ENCODE assay signal across 1 cellular context in the genomic region with DNA sequence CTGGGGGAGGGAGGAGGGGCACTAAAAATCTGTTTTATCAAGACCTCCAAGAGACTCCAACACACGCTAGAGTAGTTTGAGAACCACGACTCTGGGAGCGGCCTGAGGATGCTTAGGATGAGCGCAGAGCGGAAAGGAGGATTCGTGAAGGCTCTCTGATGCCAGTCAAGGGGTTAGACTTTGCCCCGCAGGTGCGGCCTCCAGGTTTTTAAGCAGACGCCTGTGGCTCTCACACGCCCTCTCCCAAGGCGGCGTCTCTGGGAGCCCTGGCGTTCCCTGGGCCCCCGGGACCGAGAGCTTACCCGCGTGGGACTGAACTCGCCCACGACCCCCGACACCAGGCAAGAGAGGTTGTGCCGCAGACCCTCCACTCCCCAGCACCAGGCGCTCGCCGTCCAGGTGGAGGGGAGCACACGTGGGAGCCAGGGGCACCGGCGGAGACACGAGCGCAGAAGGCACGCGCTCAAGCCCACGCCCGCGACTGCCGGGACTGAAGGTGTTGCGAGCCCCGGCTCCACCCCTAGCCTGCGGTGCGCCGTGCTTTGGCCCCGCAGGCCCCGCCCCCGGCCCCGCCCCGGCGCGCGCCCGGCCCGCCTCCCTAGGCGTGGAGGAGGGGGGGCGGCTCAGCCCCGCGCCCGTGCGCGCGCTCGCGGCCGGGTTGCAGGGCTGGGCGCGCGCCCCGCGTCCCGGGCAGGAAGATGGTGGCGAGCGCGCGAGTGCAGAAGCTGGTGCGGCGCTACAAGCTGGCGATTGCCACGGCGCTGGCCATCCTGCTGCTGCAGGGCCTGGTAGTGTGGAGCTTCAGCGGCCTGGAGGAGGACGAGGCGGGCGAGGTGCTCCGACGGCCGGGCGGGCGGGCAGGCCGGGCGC.
TF ChIP-seq lines count a peak whose summit lies in the region.

Gene XYLT2 (plus strand): TSS at position 684 of the 870 bp plus-strand sequence. CDS start 15 bp downstream, at position 699.

TF ChIP-seq in HepG2, 621 proteins besides CTCF, POLR2A, EP300 and RAD21 (continued from another document and continues in another):
- TF ChIP-seq, protein P1, sequence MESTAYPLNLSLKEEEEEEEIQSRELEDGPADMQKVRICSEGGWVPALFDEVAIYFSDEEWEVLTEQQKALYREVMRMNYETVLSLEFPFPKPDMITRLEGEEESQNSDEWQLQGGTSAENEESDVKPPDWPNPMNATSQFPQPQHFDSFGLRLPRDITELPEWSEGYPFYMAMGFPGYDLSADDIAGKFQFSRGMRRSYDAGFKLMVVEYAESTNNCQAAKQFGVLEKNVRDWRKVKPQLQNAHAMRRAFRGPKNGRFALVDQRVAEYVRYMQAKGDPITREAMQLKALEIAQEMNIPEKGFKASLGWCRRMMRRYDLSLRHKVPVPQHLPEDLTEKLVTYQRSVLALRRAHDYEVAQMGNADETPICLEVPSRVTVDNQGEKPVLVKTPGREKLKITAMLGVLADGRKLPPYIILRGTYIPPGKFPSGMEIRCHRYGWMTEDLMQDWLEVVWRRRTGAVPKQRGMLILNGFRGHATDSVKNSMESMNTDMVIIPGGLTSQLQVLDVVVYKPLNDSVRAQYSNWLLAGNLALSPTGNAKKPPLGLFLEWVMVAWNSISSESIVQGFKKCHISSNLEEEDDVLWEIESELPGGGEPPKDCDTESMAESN (CRISPR knock-in tag; conservative IDR thresholded peaks at IDR 0.05): peak; percentile 47
- TF ChIP-seq ZFY (CRISPR knock-in tag; IDR thresholded peaks at IDR 0.05) (peak; percentile 91), ZNF121 (CRISPR knock-in tag; IDR thresholded peaks at IDR 0.05) (peak; percentile 46; the same call in 1 of the 2 replicates), EZH2 (conservative IDR thresholded peaks at IDR 0.05; ENCODE audit: low read depth, low read length) (no peak), ZNF781 (CRISPR knock-in tag; IDR thresholded peaks at IDR 0.05; ENCODE audit: borderline replicate concordance, not compliant biosample characterization) (peak; percentile 56), ZNF383 (CRISPR knock-in tag; IDR thresholded peaks at IDR 0.05; ENCODE audit: borderline replicate concordance) (no peak), ZFP1 (CRISPR knock-in tag; IDR thresholded peaks at IDR 0.05) (no peak), RBFOX2 (IDR thresholded peaks at IDR 0.05; ENCODE audit: low read depth, low read length) (peak; percentile 91), RFXAP (CRISPR knock-in tag; IDR thresholded peaks at IDR 0.05; ENCODE audit: borderline replicate concordance) (peak; percentile 85), SKI (IDR thresholded peaks at IDR 0.05; ENCODE audit: partially characterized antibody) (no peak), TAF15 (IDR thresholded peaks at IDR 0.05; ENCODE audit: low read depth, low read length, poor library complexity, severe bottlenecking) (no peak), NFKBIZ (CRISPR knock-in tag; IDR thresholded peaks at IDR 0.05) (no peak), ZBTB25 (CRISPR knock-in tag; IDR thresholded peaks at IDR 0.05) (0 out of 2 replicates have a peak, but pooled peaks have one; percentile 28), ZC3H13 (CRISPR knock-in tag; IDR thresholded peaks at IDR 0.05) (no peak), ZEB1 (IDR thresholded peaks at IDR 0.05; ENCODE audit: insufficient replicate concordance, low read depth) (no peak), ZZZ3 (CRISPR knock-in tag; IDR thresholded peaks at IDR 0.05; ENCODE audit: borderline replicate concordance) (no peak; the same call in 1 of the 2 replicates), PCBP2 (optimal IDR thresholded peaks at IDR 0.05; ENCODE audit: low read depth, low read length, poor library complexity, severe bottlenecking) (no peak), MZF1 (CRISPR knock-in tag; IDR thresholded peaks at IDR 0.05; ENCODE audit: borderline replicate concordance) (no peak), ZNF562 (CRISPR knock-in tag; IDR thresholded peaks at IDR 0.05; ENCODE audit: borderline replicate concordance) (no peak), TCF7L2 (IDR thresholded peaks at IDR 0.05; ENCODE audit: low read depth, low read length) (no peak), ZNF7 (CRISPR knock-in tag; IDR thresholded peaks at IDR 0.05) (no peak), ZNF800 (CRISPR knock-in tag; IDR thresholded peaks at IDR 0.05) (peak; percentile 88; the same call in 1 of the 2 replicates), NONO (IDR thresholded peaks at IDR 0.05) (no peak), NONO (CRISPR knock-in tag; conservative IDR thresholded peaks at IDR 0.05) (no peak; the same call in 1 of the 2 replicates), NAIF1 (CRISPR knock-in tag; IDR thresholded peaks at IDR 0.05; ENCODE audit: borderline replicate concordance) (no peak), KAT7 (CRISPR knock-in tag; IDR thresholded peaks at IDR 0.05; ENCODE audit: borderline replicate concordance) (no peak), ZSCAN25 (CRISPR knock-in tag; IDR thresholded peaks at IDR 0.05) (peak; percentile 75), STAG1 (CRISPR knock-in tag; IDR thresholded peaks at IDR 0.05) (no peak), ZNF557 (CRISPR knock-in tag; IDR thresholded peaks at IDR 0.05) (peak; percentile 42; the same call in 1 of the 2 replicates), PAF1 (CRISPR knock-in tag; IDR thresholded peaks at IDR 0.05) (no peak), ZNF274 (CRISPR knock-in tag; IDR thresholded peaks at IDR 0.05) (peak; percentile 94), ZNF10 (CRISPR knock-in tag; IDR thresholded peaks at IDR 0.05; ENCODE audit: borderline replicate concordance, low read depth) (no peak), YEATS4 (CRISPR knock-in tag; IDR thresholded peaks at IDR 0.05; ENCODE audit: borderline replicate concordance) (peak; percentile 89), ATM (IDR thresholded peaks at IDR 0.05; ENCODE audit: borderline replicate concordance) (no peak)
- TF ChIP-seq, protein P2, sequence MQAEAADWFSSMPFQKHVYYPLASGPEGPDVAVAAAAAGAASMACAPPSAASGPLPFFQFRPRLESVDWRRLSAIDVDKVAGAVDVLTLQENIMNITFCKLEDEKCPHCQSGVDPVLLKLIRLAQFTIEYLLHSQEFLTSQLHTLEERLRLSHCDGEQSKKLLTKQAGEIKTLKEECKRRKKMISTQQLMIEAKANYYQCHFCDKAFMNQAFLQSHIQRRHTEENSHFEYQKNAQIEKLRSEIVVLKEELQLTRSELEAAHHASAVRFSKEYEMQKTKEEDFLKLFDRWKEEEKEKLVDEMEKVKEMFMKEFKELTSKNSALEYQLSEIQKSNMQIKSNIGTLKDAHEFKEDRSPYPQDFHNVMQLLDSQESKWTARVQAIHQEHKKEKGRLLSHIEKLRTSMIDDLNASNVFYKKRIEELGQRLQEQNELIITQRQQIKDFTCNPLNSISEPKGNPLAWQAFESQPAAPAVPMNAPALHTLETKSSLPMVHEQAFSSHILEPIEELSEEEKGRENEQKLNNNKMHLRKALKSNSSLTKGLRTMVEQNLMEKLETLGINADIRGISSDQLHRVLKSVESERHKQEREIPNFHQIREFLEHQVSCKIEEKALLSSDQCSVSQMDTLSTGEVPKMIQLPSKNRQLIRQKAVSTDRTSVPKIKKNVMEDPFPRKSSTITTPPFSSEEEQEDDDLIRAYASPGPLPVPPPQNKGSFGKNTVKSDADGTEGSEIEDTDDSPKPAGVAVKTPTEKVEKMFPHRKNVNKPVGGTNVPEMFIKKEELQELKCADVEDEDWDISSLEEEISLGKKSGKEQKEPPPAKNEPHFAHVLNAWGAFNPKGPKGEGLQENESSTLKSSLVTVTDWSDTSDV (CRISPR knock-in tag; IDR thresholded peaks at IDR 0.05): no peak; the same call in 1 of the 2 replicates
- TF ChIP-seq, protein P3, sequence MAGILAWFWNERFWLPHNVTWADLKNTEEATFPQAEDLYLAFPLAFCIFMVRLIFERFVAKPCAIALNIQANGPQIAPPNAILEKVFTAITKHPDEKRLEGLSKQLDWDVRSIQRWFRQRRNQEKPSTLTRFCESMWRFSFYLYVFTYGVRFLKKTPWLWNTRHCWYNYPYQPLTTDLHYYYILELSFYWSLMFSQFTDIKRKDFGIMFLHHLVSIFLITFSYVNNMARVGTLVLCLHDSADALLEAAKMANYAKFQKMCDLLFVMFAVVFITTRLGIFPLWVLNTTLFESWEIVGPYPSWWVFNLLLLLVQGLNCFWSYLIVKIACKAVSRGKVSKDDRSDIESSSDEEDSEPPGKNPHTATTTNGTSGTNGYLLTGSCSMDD (CRISPR knock-in tag; IDR thresholded peaks at IDR 0.05): no peak
- TF ChIP-seq, protein P4, sequence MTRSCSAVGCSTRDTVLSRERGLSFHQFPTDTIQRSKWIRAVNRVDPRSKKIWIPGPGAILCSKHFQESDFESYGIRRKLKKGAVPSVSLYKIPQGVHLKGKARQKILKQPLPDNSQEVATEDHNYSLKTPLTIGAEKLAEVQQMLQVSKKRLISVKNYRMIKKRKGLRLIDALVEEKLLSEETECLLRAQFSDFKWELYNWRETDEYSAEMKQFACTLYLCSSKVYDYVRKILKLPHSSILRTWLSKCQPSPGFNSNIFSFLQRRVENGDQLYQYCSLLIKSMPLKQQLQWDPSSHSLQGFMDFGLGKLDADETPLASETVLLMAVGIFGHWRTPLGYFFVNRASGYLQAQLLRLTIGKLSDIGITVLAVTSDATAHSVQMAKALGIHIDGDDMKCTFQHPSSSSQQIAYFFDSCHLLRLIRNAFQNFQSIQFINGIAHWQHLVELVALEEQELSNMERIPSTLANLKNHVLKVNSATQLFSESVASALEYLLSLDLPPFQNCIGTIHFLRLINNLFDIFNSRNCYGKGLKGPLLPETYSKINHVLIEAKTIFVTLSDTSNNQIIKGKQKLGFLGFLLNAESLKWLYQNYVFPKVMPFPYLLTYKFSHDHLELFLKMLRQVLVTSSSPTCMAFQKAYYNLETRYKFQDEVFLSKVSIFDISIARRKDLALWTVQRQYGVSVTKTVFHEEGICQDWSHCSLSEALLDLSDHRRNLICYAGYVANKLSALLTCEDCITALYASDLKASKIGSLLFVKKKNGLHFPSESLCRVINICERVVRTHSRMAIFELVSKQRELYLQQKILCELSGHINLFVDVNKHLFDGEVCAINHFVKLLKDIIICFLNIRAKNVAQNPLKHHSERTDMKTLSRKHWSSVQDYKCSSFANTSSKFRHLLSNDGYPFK (CRISPR knock-in tag; IDR thresholded peaks at IDR 0.05; ENCODE audit: borderline replicate concordance): no peak; the same call in 1 of the 2 replicates
- TF ChIP-seq, protein P5, sequence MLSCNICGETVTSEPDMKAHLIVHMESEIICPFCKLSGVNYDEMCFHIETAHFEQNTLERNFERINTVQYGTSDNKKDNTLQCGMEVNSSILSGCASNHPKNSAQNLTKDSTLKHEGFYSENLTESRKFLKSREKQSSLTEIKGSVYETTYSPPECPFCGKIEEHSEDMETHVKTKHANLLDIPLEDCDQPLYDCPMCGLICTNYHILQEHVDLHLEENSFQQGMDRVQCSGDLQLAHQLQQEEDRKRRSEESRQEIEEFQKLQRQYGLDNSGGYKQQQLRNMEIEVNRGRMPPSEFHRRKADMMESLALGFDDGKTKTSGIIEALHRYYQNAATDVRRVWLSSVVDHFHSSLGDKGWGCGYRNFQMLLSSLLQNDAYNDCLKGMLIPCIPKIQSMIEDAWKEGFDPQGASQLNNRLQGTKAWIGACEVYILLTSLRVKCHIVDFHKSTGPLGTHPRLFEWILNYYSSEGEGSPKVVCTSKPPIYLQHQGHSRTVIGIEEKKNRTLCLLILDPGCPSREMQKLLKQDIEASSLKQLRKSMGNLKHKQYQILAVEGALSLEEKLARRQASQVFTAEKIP (CRISPR knock-in tag; IDR thresholded peaks at IDR 0.05; ENCODE audit: borderline replicate concordance): no peak
- TF ChIP-seq, protein P6, sequence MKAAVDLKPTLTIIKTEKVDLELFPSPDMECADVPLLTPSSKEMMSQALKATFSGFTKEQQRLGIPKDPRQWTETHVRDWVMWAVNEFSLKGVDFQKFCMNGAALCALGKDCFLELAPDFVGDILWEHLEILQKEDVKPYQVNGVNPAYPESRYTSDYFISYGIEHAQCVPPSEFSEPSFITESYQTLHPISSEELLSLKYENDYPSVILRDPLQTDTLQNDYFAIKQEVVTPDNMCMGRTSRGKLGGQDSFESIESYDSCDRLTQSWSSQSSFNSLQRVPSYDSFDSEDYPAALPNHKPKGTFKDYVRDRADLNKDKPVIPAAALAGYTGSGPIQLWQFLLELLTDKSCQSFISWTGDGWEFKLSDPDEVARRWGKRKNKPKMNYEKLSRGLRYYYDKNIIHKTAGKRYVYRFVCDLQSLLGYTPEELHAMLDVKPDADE (CRISPR knock-in tag; IDR thresholded peaks at IDR 0.05): peak; percentile 79; the same call in 1 of the 2 replicates
- TF ChIP-seq, protein P7, sequence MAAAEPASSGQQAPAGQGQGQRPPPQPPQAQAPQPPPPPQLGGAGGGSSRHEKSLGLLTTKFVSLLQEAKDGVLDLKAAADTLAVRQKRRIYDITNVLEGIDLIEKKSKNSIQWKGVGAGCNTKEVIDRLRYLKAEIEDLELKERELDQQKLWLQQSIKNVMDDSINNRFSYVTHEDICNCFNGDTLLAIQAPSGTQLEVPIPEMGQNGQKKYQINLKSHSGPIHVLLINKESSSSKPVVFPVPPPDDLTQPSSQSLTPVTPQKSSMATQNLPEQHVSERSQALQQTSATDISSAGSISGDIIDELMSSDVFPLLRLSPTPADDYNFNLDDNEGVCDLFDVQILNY (CRISPR knock-in tag; conservative IDR thresholded peaks at IDR 0.05): no peak
- TF ChIP-seq, protein P8, sequence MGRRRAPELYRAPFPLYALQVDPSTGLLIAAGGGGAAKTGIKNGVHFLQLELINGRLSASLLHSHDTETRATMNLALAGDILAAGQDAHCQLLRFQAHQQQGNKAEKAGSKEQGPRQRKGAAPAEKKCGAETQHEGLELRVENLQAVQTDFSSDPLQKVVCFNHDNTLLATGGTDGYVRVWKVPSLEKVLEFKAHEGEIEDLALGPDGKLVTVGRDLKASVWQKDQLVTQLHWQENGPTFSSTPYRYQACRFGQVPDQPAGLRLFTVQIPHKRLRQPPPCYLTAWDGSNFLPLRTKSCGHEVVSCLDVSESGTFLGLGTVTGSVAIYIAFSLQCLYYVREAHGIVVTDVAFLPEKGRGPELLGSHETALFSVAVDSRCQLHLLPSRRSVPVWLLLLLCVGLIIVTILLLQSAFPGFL (CRISPR knock-in tag; IDR thresholded peaks at IDR 0.05): 0 out of 2 replicates have a peak, but pooled peaks have one; percentile 82
